Comparison of ENCODE assay signal across 8 cellular contexts in the genomic region with DNA sequence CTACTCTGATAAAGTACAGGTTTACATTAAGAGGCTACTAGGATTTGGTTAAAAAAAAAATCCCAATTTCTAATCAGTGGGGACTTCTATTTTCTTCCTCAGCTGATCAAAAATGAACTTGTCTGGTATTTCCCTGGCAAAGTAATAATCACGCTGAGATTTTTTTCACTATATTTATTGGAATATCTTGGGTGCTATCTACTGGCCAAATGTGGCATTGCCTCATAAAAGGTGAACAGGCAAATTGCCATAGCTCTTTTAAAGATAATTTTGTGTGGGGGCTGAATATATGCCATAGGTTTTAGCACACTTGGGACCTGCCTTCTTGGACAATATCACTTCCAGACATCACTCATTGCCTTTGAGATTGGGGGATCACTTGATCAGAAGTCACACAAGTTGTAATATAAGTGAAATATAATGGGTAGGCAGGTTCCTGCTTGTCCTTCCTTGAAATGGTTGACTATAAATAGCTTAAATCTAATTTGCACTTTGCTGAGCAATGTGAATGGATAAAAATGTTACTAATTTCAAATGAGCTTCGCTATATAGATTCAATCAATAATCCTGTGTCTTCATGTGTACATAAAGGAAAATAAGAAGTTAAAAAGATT. TPM values are rescaled to one million over a fixed set of nuclear protein-coding genes. Genes with fewer than 3 reads are reported as not detected.
DNase-seq lines count a peak whose midpoint lies in the region; ATAC-seq and TF ChIP-seq lines count a peak whose summit lies in the region.

No MANE protein-coding gene starts in this region.

- no peaks in the 10 kb centered on the region for H3K36me3 ChIP-seq in H7 (replicated peaks; ENCODE audit: control insufficient read depth, insufficient read depth, low read length)

- no peak overlapping the region for H3K4me3 Mint-ChIP-seq in nephron progenitor cell
- H3K4me3 Mint-ChIP-seq in activated T-cell treated with anti-CD3 and anti-CD28 coated beads, Interleukin-2, amount 50 U/mL, for 72 hours: no peak overlapping the region

- no peak overlapping the region for H3K27ac Mint-ChIP-seq in nephron progenitor cell
- no peak overlapping the region for H3K27ac Mint-ChIP-seq in activated T-cell treated with anti-CD3 and anti-CD28 coated beads, Interleukin-2, amount 50 U/mL, for 72 hours

- no peaks in the 10 kb centered on the region for H3K36me3 Mint-ChIP-seq in nephron progenitor cell (ENCODE audit: low read depth)
- H3K36me3 Mint-ChIP-seq in activated T-cell treated with anti-CD3 and anti-CD28 coated beads, Interleukin-2, amount 50 U/mL, for 72 hours (ENCODE audit: insufficient read depth in 2 of 2): no peaks in the 10 kb centered on the region

- peak; percentile 20 for DNase-seq in DMS 273 treated with DMSO at 0.1 percent for 48 hours (lab: John Stamatoyannopoulos, UW)
- peak; percentile 16 for DNase-seq in H7
- peak; percentile 27 for DNase-seq in NCI-H446 treated with DMSO at 0.1 percent for 48 hours (lab: John Stamatoyannopoulos, UW)
- DNase-seq in coronary artery (ENCODE audit: low spot score): no peak
- DNase-seq in nephron progenitor cell: peak; percentile 11
- no peak for DNase-seq in iPS-NIHi7 (ENCODE audit: extremely low spot score)
- no peak for DNase-seq in UCSD-AML1 (lab: John Stamatoyannopoulos, UW; ENCODE audit: unreplicated experiment)
- no peak for DNase-seq in activated T-cell treated with anti-CD3 and anti-CD28 coated beads, Interleukin-2, amount 50 U/mL, for 72 hours

- no peak overlapping the region for H3K4me3 ChIP-seq in H7 (ENCODE audit: insufficient read depth, low read depth, low read length)
- H3K4me3 ChIP-seq in coronary artery: no peak overlapping the region

- no peak for ATAC-seq in activated T-cell treated with anti-CD3 and anti-CD28 coated beads, Interleukin-2, amount 50 U/mL, for 72 hours (replicated peaks in 1 of 2)

- H3K27me3 Mint-ChIP-seq in nephron progenitor cell (ENCODE audit: low read depth, poor library complexity): peaks cover 26% of the 10 kb centered on the region
- H3K27me3 Mint-ChIP-seq in activated T-cell treated with anti-CD3 and anti-CD28 coated beads, Interleukin-2, amount 50 U/mL, for 72 hours (ENCODE audit: low read depth): peaks cover 28% of the 10 kb centered on the region

- no peaks in the 10 kb centered on the region for H3K4me1 Mint-ChIP-seq in nephron progenitor cell
- H3K4me1 Mint-ChIP-seq in activated T-cell treated with anti-CD3 and anti-CD28 coated beads, Interleukin-2, amount 50 U/mL, for 72 hours (ENCODE audit: low read depth): no peaks in the 10 kb centered on the region

- H3K27ac ChIP-seq in coronary artery: no peak overlapping the region

- peak; percentile 55 for TF ChIP-seq CTCF in coronary artery (IDR thresholded peaks at IDR 0.05)
- TF ChIP-seq CTCF in nephron progenitor cell (IDR thresholded peaks at IDR 0.05): peak; percentile 67

- peaks cover 12% of the 10 kb centered on the region for H3K27me3 ChIP-seq in H7 (ENCODE audit: control insufficient read depth, insufficient read depth, low read length)

- H3K9me3 Mint-ChIP-seq in nephron progenitor cell: peaks cover 8% of the 10 kb centered on the region
- no peaks in the 10 kb centered on the region for H3K9me3 Mint-ChIP-seq in activated T-cell treated with anti-CD3 and anti-CD28 coated beads, Interleukin-2, amount 50 U/mL, for 72 hours

RNA-seq across cellular contexts. Expression of gene NXPH2, which starts 7.0 kb away (rescaled TPM):
- total RNA-seq in H7 (2014; rRNA removed; shearing (Covaris generic)): 0.55 TPM in 1 of 2 replicates, not detected in the other
- total RNA-seq in activated T-cell treated with anti-CD3 and anti-CD28 coated beads, Interleukin-2, amount 50 U/mL, for 72 hours: not detected

Comparison
In these comparisons a context has a peak if more than half of its experiments do, and no peak if none do; other contexts are left out.
1. DNase-seq: peak in DMS 273 treated with DMSO at 0.1 percent for 48 hours (single experiment), H7 (single experiment), NCI-H446 treated with DMSO at 0.1 percent for 48 hours (single experiment) and nephron progenitor cell (single experiment); none in coronary artery (single experiment), iPS-NIHi7 (single experiment), UCSD-AML1 (single experiment) and activated T-cell treated with anti-CD3 and anti-CD28 coated beads, Interleukin-2, amount 50 U/mL, for 72 hours (0 of 2).